Comparison of ENCODE assay signal across 29 cellular contexts in the genomic region with DNA sequence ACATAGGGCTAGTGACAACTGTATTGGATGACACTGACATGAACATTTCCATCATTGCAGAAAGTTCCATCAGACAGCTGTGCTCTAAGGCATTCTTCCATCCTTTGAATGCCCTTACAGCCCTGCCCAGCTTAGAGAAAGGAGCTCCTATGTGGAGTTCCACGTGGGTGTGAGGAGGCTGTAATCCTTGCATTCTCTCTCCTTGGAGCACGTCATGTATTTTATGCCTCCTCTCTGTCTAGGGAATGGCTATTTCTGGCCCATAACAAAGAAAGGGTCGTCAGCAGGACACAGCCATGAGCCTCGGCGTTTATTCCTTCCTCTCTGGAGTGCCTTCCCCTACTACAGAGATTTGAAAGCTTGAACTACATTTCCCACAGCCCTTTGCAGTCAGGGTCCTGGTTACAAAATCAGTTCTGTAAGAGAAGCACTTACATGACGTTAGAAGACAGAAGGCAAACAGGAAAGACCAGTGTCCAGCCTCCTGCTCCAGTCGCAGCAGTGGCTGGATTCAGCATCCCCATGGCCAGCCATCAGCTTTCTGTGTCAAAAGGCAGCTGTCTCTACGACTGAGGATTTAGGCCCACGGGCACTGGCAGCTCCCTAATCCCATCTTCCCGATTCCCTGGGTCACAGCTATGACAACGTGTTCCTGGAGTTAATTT.
"Had no signal": no experiment of that assay in that cellular context is flagged by ENCODE, and none has a peak within 500 bp of the region (broad histone marks: within the 10 kb centered on the region; RNA-seq: fewer than 3 reads in every experiment).

No MANE protein-coding gene starts in this region.

- H3K27me3 ChIP-seq: brain microvascular endothelial cell, gastroesophageal sphincter, pancreas, testis, transverse colon, vagina had no signal

- H3K9me3 ChIP-seq: gastroesophageal sphincter, pancreas, psoas muscle, testis, transverse colon, vagina had no signal

- DNase-seq: activated CD4-positive, alpha-beta memory T cell treated with anti-CD3 and anti-CD28 coated beads, Interleukin-2, amount 10 ng/mL, durations not matched to agents 7 days and 5 days; activated CD4-positive, alpha-beta T cell treated with anti-CD3 and anti-CD28 coated beads, Interleukin-2, amount 10 ng/mL, durations not matched to agents 24 days and 14 days; activated gamma-delta T cell treated with Interleukin-2 at 50 U/mL for 16 hours; activated naive CD4-positive, alpha-beta T cell treated with anti-CD3 and anti-CD28 coated beads, Interleukin-2, amount 50 U/mL, for 16 hours; activated T-cell treated with anti-CD3 and anti-CD28 coated beads, Interleukin-2, amount 50 U/mL, for 4 hours; amniotic stem cell; brain microvascular endothelial cell; cortex of kidney; effector memory CD8-positive, alpha-beta T cell; erythroblast; head of caudate nucleus; hippocampal formation; left colon; mammary epithelial cell; midbrain; naive thymus-derived CD8-positive, alpha-beta T cell; nucleus accumbens; pancreas; psoas muscle; spleen; stimulated activated naive CD4-positive, alpha-beta T cell treated with Interleukin-2 at 50 U/mL for 16 hours; T-helper 1 cell; testis; transverse colon had no signal

- FAIRE-seq: astrocyte, keratinocyte, pancreas had no signal

- H3K4me1 ChIP-seq: gastroesophageal sphincter, pancreas, psoas muscle, spleen, testis, transverse colon, vagina had no signal

- H3K4me3 ChIP-seq: gastroesophageal sphincter, pancreas, psoas muscle, spleen, testis, transverse colon, vagina had no signal

- H3K36me3 ChIP-seq: brain microvascular endothelial cell, gastroesophageal sphincter, pancreas, spleen, transverse colon, vagina had no signal

- H3K27ac ChIP-seq: brain microvascular endothelial cell, gastroesophageal sphincter, pancreas, psoas muscle, spleen, testis, transverse colon, vagina, VCaP had no signal
